In genomic region chr10:101061814-101062230, GRCh38 we compare ENCODE assay signal across 8 cellular contexts. TPM values are rescaled to one million over a fixed set of nuclear protein-coding genes. Genes with fewer than 3 reads are reported as not detected.
DNase-seq lines count a peak whose midpoint lies in the region; ATAC-seq and TF ChIP-seq lines count a peak whose summit lies in the region.

TSS of gene KAZALD1 (plus strand) at chr10:101061989. CDS start at chr10:101062593, 604 bp downstream.

- H3K4me1 Mint-ChIP-seq in chondrocyte (ENCODE audit: low read depth): peaks cover 49% of the 10 kb centered on the region

- ATAC-seq in IMR-90 (ENCODE audit: low read depth): peak; percentile 0
- ATAC-seq in HG03095 (IDR thresholded peaks at IDR 0.05; ENCODE audit: unreplicated experiment): no peak

- H3K4me3 ChIP-seq in ACC112 (ENCODE audit: low read depth, low read length): peak within 1 kb of the TSS; percentile 80
- H3K4me3 ChIP-seq in IMR-90 (ENCODE audit: insufficient read depth, low read depth, low read length): peak within 1 kb of the TSS; percentile 81
- H3K4me3 ChIP-seq in muscle layer of colon (ENCODE audit: low read depth in 1 of 2, low read length in 2 of 2): peak within 1 kb of the TSS; percentile 95 to 99

- H3K9me3 Mint-ChIP-seq in chondrocyte (ENCODE audit: low read depth): no peaks in the 10 kb centered on the region

- TSS peak; percentile 57 for BruUV-seq in IMR-90 (replicated peaks; lab: Mats Ljungman, UMichigan)

- TF ChIP-seq POLR2A in IMR-90 (IDR thresholded peaks at IDR 0.05; ENCODE audit: low read depth, low read length): no peak

- H3K27me3 Mint-ChIP-seq in chondrocyte (ENCODE audit: low read depth): no peaks in the 10 kb centered on the region

- peak within 1 kb of the TSS; percentile 100 for H3K4ac ChIP-seq in IMR-90 (ENCODE audit: low read depth, low read length)

- H3K4me2 ChIP-seq in IMR-90 (ENCODE audit: low read depth, low read length): peak within 1 kb of the TSS; percentile 97

- H2BK120ac ChIP-seq in IMR-90 (ENCODE audit: low read depth, low read length): peak within 1 kb of the TSS; percentile 100

- TF ChIP-seq CTCF in IMR-90 (conservative IDR thresholded peaks at IDR 0.05; ENCODE audit: low read depth, low read length) (no peak), chondrocyte (IDR thresholded peaks at IDR 0.05) (no peak)

- in situ Hi-C loops in IMR-90 (cut with MboI; ENCODE audit: low sequenced_read_pairs): no loop called here

- peak within 1 kb of the TSS; percentile 100 for H3K23ac ChIP-seq in IMR-90 (ENCODE audit: low read depth, low read length)

- peak within 1 kb of the TSS; percentile 98 for H4K5ac ChIP-seq in IMR-90 (ENCODE audit: low read depth, low read length)

- peaks cover 33% of the 10 kb centered on the region for H3K79me2 ChIP-seq in ACC112 (ENCODE audit: control insufficient read depth, insufficient read depth, low read length, unreplicated experiment)

- peak within 1 kb of the TSS; percentile 99 for H2BK20ac ChIP-seq in IMR-90 (ENCODE audit: low read depth, low read length)

- DNase-seq in IMR-90: no peak
- DNase-seq in chondrocyte (ENCODE audit: low spot score): no peak
- no peak for DNase-seq in NCI-H187 (lab: John Stamatoyannopoulos, UW)
- no peak for DNase-seq in COLO668 (lab: John Stamatoyannopoulos, UW; ENCODE audit: unreplicated experiment)
- no peak for DNase-seq in NCI-H2107 (lab: John Stamatoyannopoulos, UW)

- H2AK5ac ChIP-seq in IMR-90 (ENCODE audit: low read depth, low read length): peak within 1 kb of the TSS; percentile 99

- intact Hi-C loops in IMR-90 (cut with micrococcal nuclease): loop anchor here (2.0 kb wide), 1 partner anchor 81 kb away; no protein-coding TSS in a partner anchor

- peak within 1 kb of the TSS; percentile 98 to 99 for H4K8ac ChIP-seq in IMR-90 (ENCODE audit: low read depth in 2 of 2, low read length in 2 of 2)

- peak within 1 kb of the TSS; percentile 98 for H3K27ac Mint-ChIP-seq in chondrocyte (ENCODE audit: unreplicated experiment)

- peak within 1 kb of the TSS; percentile 100 for H4K91ac ChIP-seq in IMR-90 (ENCODE audit: insufficient read depth, low read depth, low read length)

- peaks cover 8% of the 10 kb centered on the region for H3K9me1 ChIP-seq in IMR-90 (ENCODE audit: insufficient read depth, low read length)

- peak within 1 kb of the TSS; percentile 92 for H3K4me3 Mint-ChIP-seq in chondrocyte (ENCODE audit: unreplicated experiment)

- H3K79me1 ChIP-seq in IMR-90 (ENCODE audit: low read depth in 1 of 2, low read length in 2 of 2): peaks cover 0 to 42% of the 10 kb centered on the region in 2 experiments; a peak in 3 of 4 replicates

- CTCF ChIA-PET in IMR-90 (lab: Yijun Ruan, JAX): interaction anchor here (0.7 to 2.1 kb wide), 6 partner anchors 10 to 80 kb away, joined by 3 to 9 read pairs (median 4); no protein-coding TSS in a partner anchor

- dilution Hi-C loops in IMR-90 (cut with HindIII; ENCODE audit: low sequenced_read_pairs, unreplicated experiment): no loop called here

- peak within 1 kb of the TSS; percentile 100 for H3K14ac ChIP-seq in IMR-90 (replicated peaks; ENCODE audit: low read depth, low read length)

- no peaks in the 10 kb centered on the region; the same call in none of the 2 replicates for H4K20me1 ChIP-seq in IMR-90 (ENCODE audit: insufficient read depth, low read length)

- H3K4me1 ChIP-seq in ACC112 (ENCODE audit: control insufficient read depth, insufficient read depth, low read length, unreplicated experiment): peaks cover 29% of the 10 kb centered on the region
- peaks cover 22% of the 10 kb centered on the region for H3K4me1 ChIP-seq in IMR-90 (ENCODE audit: control insufficient read depth, insufficient read depth, low read length)
- H3K4me1 ChIP-seq in muscle layer of colon (ENCODE audit: insufficient read depth, low read length): peaks cover 45% of the 10 kb centered on the region

- TF ChIP-seq RAD21 in IMR-90 (IDR thresholded peaks at IDR 0.05; ENCODE audit: low read length): no peak

- H3K36me3 Mint-ChIP-seq in chondrocyte (ENCODE audit: low read depth): peaks cover 1% of the 10 kb centered on the region

- H3K27ac ChIP-seq in ACC112 (ENCODE audit: low read depth, low read length): peak within 1 kb of the TSS; percentile 87
- peak within 1 kb of the TSS; percentile 97 for H3K27ac ChIP-seq in IMR-90 (ENCODE audit: insufficient read depth, low read length)
- peak within 1 kb of the TSS; percentile 98 for H3K27ac ChIP-seq in muscle layer of colon (ENCODE audit: low read depth, low read length)

- peak within 1 kb of the TSS; percentile 100 for H3K56ac ChIP-seq in IMR-90 (ENCODE audit: extremely low read depth, insufficient read depth, low read length)

- peak within 1 kb of the TSS; percentile 99 for H3K18ac ChIP-seq in IMR-90 (ENCODE audit: low read depth, low read length)

- peak within 1 kb of the TSS; percentile 100 for H2AK9ac ChIP-seq in IMR-90 (replicated peaks; ENCODE audit: low read depth, low read length, poor library complexity)

- H3K9me3 ChIP-seq in IMR-90 (ENCODE audit: control insufficient read depth, insufficient read depth, low read length): no peaks in the 10 kb centered on the region
- H3K9me3 ChIP-seq in muscle layer of colon (ENCODE audit: low read length): no peaks in the 10 kb centered on the region

- H3K9ac ChIP-seq in IMR-90 (ENCODE audit: low read depth, low read length): peak within 1 kb of the TSS; percentile 96
- peak within 1 kb of the TSS; percentile 57 for H3K9ac ChIP-seq in muscle layer of colon (ENCODE audit: low read length)

- peak within 1 kb of the TSS; percentile 99 for H2BK5ac ChIP-seq in IMR-90 (ENCODE audit: low read depth, low read length, poor library complexity, severe bottlenecking)

- H2BK15ac ChIP-seq in IMR-90 (ENCODE audit: low read depth, low read length): peak within 1 kb of the TSS; percentile 100; the same call in 2 of the 3 replicates

- WGBS in IMR-90 (ENCODE audit: extremely low coverage in 2 of 2, insufficient read length in 1 of 2), 2 experiments: 0% methylated on average over 5 of the region's 22 CpGs; no CpG with 5 or more reads in 1 of the 2 experiments

- POLR2A ChIA-PET in IMR-90 (lab: Charles Lee; ENCODE audit: unreplicated experiment): interaction anchor here (0.6 to 1.3 kb wide), 3 partner anchors 10 to 80 kb away, joined by 3 to 11 read pairs (median 3); no protein-coding TSS in a partner anchor

- H3K36me3 ChIP-seq in ACC112 (ENCODE audit: insufficient read depth, low read length) (no peaks in the 10 kb centered on the region), IMR-90 (ENCODE audit: control insufficient read depth, insufficient read depth, low read length) (no peaks in the 10 kb centered on the region), muscle layer of colon (ENCODE audit: insufficient read depth, low read length) (no peaks in the 10 kb centered on the region)

- H3K27me3 ChIP-seq in ACC112 (ENCODE audit: insufficient read depth, low read length) (no peaks in the 10 kb centered on the region), IMR-90 (ENCODE audit: control insufficient read depth, insufficient read depth, low read length) (no peaks in the 10 kb centered on the region), muscle layer of colon (ENCODE audit: control insufficient read depth in 1 of 2, insufficient read depth in 2 of 2, low read length in 2 of 2) (peaks cover 28 to 46% of the 10 kb centered on the region in 2 donors)

- H2AFZ ChIP-seq in ACC112 (ENCODE audit: low read length, unreplicated experiment): peak within 1 kb of the TSS; percentile 69
- peak within 1 kb of the TSS; percentile 100 for H2AFZ ChIP-seq in IMR-90 (replicated peaks; ENCODE audit: low read length, poor library complexity)

TF ChIP-seq in IMR-90, 13 proteins besides CTCF, POLR2A, EP300 and RAD21:
- TF ChIP-seq RCOR1 (IDR thresholded peaks at IDR 0.05; ENCODE audit: insufficient replicate concordance, low read length) (no peak), MXI1 (IDR thresholded peaks at IDR 0.05; ENCODE audit: borderline replicate concordance, low read depth, low read length) (no peak), USF2 (IDR thresholded peaks at IDR 0.05; ENCODE audit: low read depth, low read length) (no peak)
TF ChIP-seq in IMR-90: peak in this region for 0.

RNA-seq across cellular contexts. Expression of gene KAZALD1, which starts in this region (rescaled TPM):
- total RNA-seq in IMR-90 (2012; rRNA removed) (8.1 and 9.1 TPM in 2 replicates), chondrocyte (18.9 to 43.4 TPM (median 19.8 TPM) in 3 replicates)
- polyA plus RNA-seq in IMR-90 (2012; rRNA removed): 18.6 and 18.7 TPM in 2 replicates
- polyA plus RNA-seq in IMR-90 (2012; cell fraction: cytosol; rRNA removed): 19.1 and 20.1 TPM in 2 replicates
- polyA plus RNA-seq in IMR-90 (2012; cell fraction: nucleus; rRNA removed; ENCODE audit: low replicate concordance): 20.7 and 36.8 TPM in 2 replicates
